ENCODE assay signal across 15 cellular contexts in the genomic region with DNA sequence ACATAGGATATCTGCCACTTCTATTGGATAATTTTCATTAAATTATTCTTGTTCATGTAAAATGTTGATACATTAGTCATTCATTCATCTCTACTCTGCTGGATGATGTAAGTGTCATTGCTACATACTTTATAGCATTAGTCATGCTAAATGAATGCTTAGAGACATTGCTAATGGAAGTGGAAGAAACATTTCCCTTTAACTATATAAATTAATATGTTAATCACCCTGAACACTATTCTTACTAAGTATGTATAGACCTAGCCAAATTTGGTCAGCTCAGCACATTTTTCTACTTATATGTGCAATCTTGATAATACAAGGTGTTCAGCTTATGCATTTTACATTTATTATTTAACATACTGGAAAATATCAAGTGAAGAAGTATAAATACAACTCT.
DNase-seq lines count a peak whose midpoint lies in the region; ATAC-seq and TF ChIP-seq lines count a peak whose summit lies in the region.
"Had no signal": no experiment of that assay in that cellular context is flagged by ENCODE, and none has a peak within 500 bp of the region (broad histone marks: within the 10 kb centered on the region; RNA-seq: fewer than 3 reads in every experiment).

No MANE protein-coding gene starts in this region.

- no peaks in the 10 kb centered on the region for H3K36me3 ChIP-seq in SK-N-MC (ENCODE audit: insufficient read depth, low read length)
- no peaks in the 10 kb centered on the region for H3K36me3 ChIP-seq in right atrium auricular region
- H3K36me3 ChIP-seq: cardiac muscle cell, neutrophil, upper lobe of right lung had no signal

- H3K4me1 Mint-ChIP-seq in activated CD8-positive, alpha-beta T cell treated with anti-CD3 and anti-CD28 coated beads for 36 hours (ENCODE audit: low read depth): peaks cover 3% of the 10 kb centered on the region
- peaks cover 2% of the 10 kb centered on the region for H3K4me1 Mint-ChIP-seq in activated CD8-positive, alpha-beta T cell treated with anti-CD3 and anti-CD28 coated beads, Interleukin-2, amount 10 ng/mL, durations not matched to agents 7 days and 5 days (ENCODE audit: low read depth)
- peaks cover 33% of the 10 kb centered on the region for H3K4me1 Mint-ChIP-seq in stimulated activated effector memory CD8-positive, alpha-beta T cell treated with anti-CD3 and anti-CD28 coated beads, Interleukin-12 subunit alpha, Interleukin-12 subunit beta, amount 100 ng/mL, for 72 hours

- POLR2A ChIA-PET in activated CD8-positive, alpha-beta T cell treated with anti-CD3 and anti-CD28 coated beads for 36 hours (lab: Charles Lee): no interaction called here
- POLR2A ChIA-PET in activated CD8-positive, alpha-beta T cell treated with anti-CD3 and anti-CD28 coated beads, Interleukin-2, amount 10 ng/mL, durations not matched to agents 7 days and 5 days (lab: Charles Lee): no interaction called here

- intact Hi-C loops in activated CD8-positive, alpha-beta T cell treated with anti-CD3 and anti-CD28 coated beads for 36 hours (cut with micrococcal nuclease): no loop called here

- H3K36me3 Mint-ChIP-seq in activated CD8-positive, alpha-beta T cell treated with anti-CD3 and anti-CD28 coated beads for 36 hours (ENCODE audit: low read depth): no peaks in the 10 kb centered on the region
- H3K36me3 Mint-ChIP-seq in activated CD8-positive, alpha-beta T cell treated with anti-CD3 and anti-CD28 coated beads, Interleukin-2, amount 10 ng/mL, durations not matched to agents 7 days and 5 days (ENCODE audit: low read depth): no peaks in the 10 kb centered on the region
- H3K36me3 Mint-ChIP-seq in stimulated activated effector memory CD8-positive, alpha-beta T cell treated with anti-CD3 and anti-CD28 coated beads, Interleukin-12 subunit alpha, Interleukin-12 subunit beta, amount 100 ng/mL, for 72 hours: peaks cover 59% of the 10 kb centered on the region

- peaks cover 4% of the 10 kb centered on the region for H3K27me3 Mint-ChIP-seq in activated CD8-positive, alpha-beta T cell treated with anti-CD3 and anti-CD28 coated beads for 36 hours
- H3K27me3 Mint-ChIP-seq in activated CD8-positive, alpha-beta T cell treated with anti-CD3 and anti-CD28 coated beads, Interleukin-2, amount 10 ng/mL, durations not matched to agents 7 days and 5 days (ENCODE audit: low read depth): no peaks in the 10 kb centered on the region

- ATAC-seq in activated CD8-positive, alpha-beta T cell treated with anti-CD3 and anti-CD28 coated beads for 36 hours: peak; percentile 49
- ATAC-seq in activated CD8-positive, alpha-beta T cell treated with anti-CD3 and anti-CD28 coated beads, Interleukin-2, amount 10 ng/mL, durations not matched to agents 7 days and 5 days: no peak
- ATAC-seq in stimulated activated effector memory CD8-positive, alpha-beta T cell treated with anti-CD3 and anti-CD28 coated beads, Interleukin-12 subunit alpha, Interleukin-12 subunit beta, amount 100 ng/mL, for 72 hours: peak; percentile 66
- ATAC-seq in HG02981 (IDR thresholded peaks at IDR 0.05; ENCODE audit: unreplicated experiment): no peak
- ATAC-seq: left colon, upper lobe of right lung had no signal

- no peak overlapping the region for H3K9ac ChIP-seq in SK-N-MC (ENCODE audit: insufficient read length)

- CTCF ChIA-PET in activated CD8-positive, alpha-beta T cell treated with anti-CD3 and anti-CD28 coated beads for 36 hours (lab: Charles Lee): no interaction called here
- CTCF ChIA-PET in activated CD8-positive, alpha-beta T cell treated with anti-CD3 and anti-CD28 coated beads, Interleukin-2, amount 10 ng/mL, durations not matched to agents 7 days and 5 days (lab: Charles Lee): no interaction called here

- no peaks in the 10 kb centered on the region for H3K9me3 ChIP-seq in SK-N-MC (ENCODE audit: low read depth, low read length)
- H3K9me3 ChIP-seq in right atrium auricular region: no peaks in the 10 kb centered on the region
- H3K9me3 ChIP-seq: upper lobe of right lung had no signal

- H3K9me3 Mint-ChIP-seq in activated CD8-positive, alpha-beta T cell treated with anti-CD3 and anti-CD28 coated beads for 36 hours: no peaks in the 10 kb centered on the region
- H3K9me3 Mint-ChIP-seq in activated CD8-positive, alpha-beta T cell treated with anti-CD3 and anti-CD28 coated beads, Interleukin-2, amount 10 ng/mL, durations not matched to agents 7 days and 5 days (ENCODE audit: insufficient read depth): no peaks in the 10 kb centered on the region
- H3K9me3 Mint-ChIP-seq in stimulated activated effector memory CD8-positive, alpha-beta T cell treated with anti-CD3 and anti-CD28 coated beads, Interleukin-12 subunit alpha, Interleukin-12 subunit beta, amount 100 ng/mL, for 72 hours: no peaks in the 10 kb centered on the region

- H3K4me3 Mint-ChIP-seq in activated CD8-positive, alpha-beta T cell treated with anti-CD3 and anti-CD28 coated beads for 36 hours: no peak overlapping the region
- no peak overlapping the region for H3K4me3 Mint-ChIP-seq in activated CD8-positive, alpha-beta T cell treated with anti-CD3 and anti-CD28 coated beads, Interleukin-2, amount 10 ng/mL, durations not matched to agents 7 days and 5 days
- peak overlapping the region; percentile 20 for H3K4me3 Mint-ChIP-seq in stimulated activated effector memory CD8-positive, alpha-beta T cell treated with anti-CD3 and anti-CD28 coated beads, Interleukin-12 subunit alpha, Interleukin-12 subunit beta, amount 100 ng/mL, for 72 hours

- H3K4me3 ChIP-seq in SK-N-MC: no peak overlapping the region
- no peak overlapping the region for H3K4me3 ChIP-seq in fibroblast of pulmonary artery (replicated peaks; ENCODE audit: low read depth, low read length)
- no peak overlapping the region for H3K4me3 ChIP-seq in right atrium auricular region
- H3K4me3 ChIP-seq: cardiac muscle cell, upper lobe of right lung had no signal

- DNase-seq in activated CD8-positive, alpha-beta T cell treated with anti-CD3 and anti-CD28 coated beads for 36 hours: no peak
- no peak for DNase-seq in activated CD8-positive, alpha-beta T cell treated with anti-CD3 and anti-CD28 coated beads, Interleukin-2, amount 10 ng/mL, durations not matched to agents 7 days and 5 days
- DNase-seq in SK-N-MC (ENCODE audit: low read depth, low spot score): peak; percentile 34
- DNase-seq in fibroblast of pulmonary artery (ENCODE audit: low read depth): peak; percentile 49
- no peak for DNase-seq in stimulated activated effector memory CD8-positive, alpha-beta T cell treated with anti-CD3 and anti-CD28 coated beads, Interleukin-12 subunit alpha, Interleukin-12 subunit beta, amount 100 ng/mL, for 72 hours (ENCODE audit: low spot score in 2 of 2)
- DNase-seq in right atrium auricular region (ENCODE audit: low spot score): no peak
- no peak for DNase-seq in T-helper 9 cell
- DNase-seq: left colon; NCI-H1436; NCI-H748 treated with DMSO at 0.1 percent for 48 hours; stimulated activated CD4-positive, alpha-beta T cell treated with anti-CD3 and anti-CD28 coated beads, Interleukin-15, amount 100 ng/mL, for 24 hours; upper lobe of right lung had no signal

- H3K4me1 ChIP-seq in right atrium auricular region: no peaks in the 10 kb centered on the region
- H3K4me1 ChIP-seq: upper lobe of right lung had no signal

- H3K27ac Mint-ChIP-seq in activated CD8-positive, alpha-beta T cell treated with anti-CD3 and anti-CD28 coated beads for 36 hours: no peak overlapping the region
- H3K27ac Mint-ChIP-seq in activated CD8-positive, alpha-beta T cell treated with anti-CD3 and anti-CD28 coated beads, Interleukin-2, amount 10 ng/mL, durations not matched to agents 7 days and 5 days: no peak overlapping the region
- H3K27ac Mint-ChIP-seq in stimulated activated effector memory CD8-positive, alpha-beta T cell treated with anti-CD3 and anti-CD28 coated beads, Interleukin-12 subunit alpha, Interleukin-12 subunit beta, amount 100 ng/mL, for 72 hours: peak overlapping the region; percentile 72

- H3K27me3 ChIP-seq in right atrium auricular region: no peaks in the 10 kb centered on the region
- H3K27me3 ChIP-seq: cardiac muscle cell, neutrophil, upper lobe of right lung had no signal

- no peak for TF ChIP-seq CTCF in activated CD8-positive, alpha-beta T cell treated with anti-CD3 and anti-CD28 coated beads for 36 hours (IDR thresholded peaks at IDR 0.05)
- no peak for TF ChIP-seq CTCF in fibroblast of pulmonary artery (IDR thresholded peaks at IDR 0.05; ENCODE audit: low read length, missing control alignments)
- no peak for TF ChIP-seq CTCF in right atrium auricular region (IDR thresholded peaks at IDR 0.05)

- H3K27ac ChIP-seq in SK-N-MC (peak overlapping the region; percentile 79), right atrium auricular region (no peak overlapping the region)
- H3K27ac ChIP-seq: cardiac muscle cell, neutrophil, upper lobe of right lung had no signal

Comparison
In these comparisons a context has a peak if more than half of its experiments do, and no peak if none do; other contexts are left out.
1. ATAC-seq: peak in activated CD8-positive, alpha-beta T cell treated with anti-CD3 and anti-CD28 coated beads for 36 hours (single experiment) and stimulated activated effector memory CD8-positive, alpha-beta T cell treated with anti-CD3 and anti-CD28 coated beads, Interleukin-12 subunit alpha, Interleukin-12 subunit beta, amount 100 ng/mL, for 72 hours (single experiment); none in activated CD8-positive, alpha-beta T cell treated with anti-CD3 and anti-CD28 coated beads, Interleukin-2, amount 10 ng/mL, durations not matched to agents 7 days and 5 days (single experiment) and HG02981 (single experiment).
2. DNase-seq: peak in SK-N-MC (single experiment) and fibroblast of pulmonary artery (single experiment); none in activated CD8-positive, alpha-beta T cell treated with anti-CD3 and anti-CD28 coated beads for 36 hours (single experiment), activated CD8-positive, alpha-beta T cell treated with anti-CD3 and anti-CD28 coated beads, Interleukin-2, amount 10 ng/mL, durations not matched to agents 7 days and 5 days (single experiment), stimulated activated effector memory CD8-positive, alpha-beta T cell treated with anti-CD3 and anti-CD28 coated beads, Interleukin-12 subunit alpha, Interleukin-12 subunit beta, amount 100 ng/mL, for 72 hours (0 of 2), right atrium auricular region (single experiment) and T-helper 9 cell (single experiment).